In the genomic region with DNA sequence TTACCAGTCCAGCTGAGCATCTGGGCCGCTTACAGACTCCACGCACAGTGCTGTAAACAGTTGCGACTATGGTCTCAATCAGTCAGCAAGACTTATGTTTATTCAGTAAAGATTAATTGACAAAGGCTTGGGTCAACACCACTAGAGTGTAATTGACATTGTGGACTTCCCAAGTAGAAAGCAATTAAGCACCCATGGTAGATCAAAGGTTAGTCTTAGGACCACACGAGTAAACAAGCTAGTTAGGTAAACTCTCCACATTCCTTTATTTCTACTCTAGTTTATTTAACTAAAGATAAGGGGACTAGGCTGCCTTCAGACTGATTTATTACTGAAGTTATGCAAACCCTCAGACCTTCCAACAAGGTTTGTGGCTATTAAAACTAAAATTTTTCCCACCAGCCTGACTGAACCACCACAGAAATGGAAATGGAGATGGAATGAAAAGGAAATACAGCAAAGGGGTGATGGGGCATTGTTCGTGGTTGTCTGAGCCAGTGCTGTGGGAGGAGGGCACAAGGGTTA, we compare ENCODE assay signal across 14 cellular contexts. TPM values are rescaled to one million over a fixed set of nuclear protein-coding genes. Genes with fewer than 3 reads are reported as not detected.
DNase-seq lines count a peak whose midpoint lies in the region; ATAC-seq and TF ChIP-seq lines count a peak whose summit lies in the region.
"Had no signal": no experiment of that assay in that cellular context is flagged by ENCODE, and none has a peak within 500 bp of the region (broad histone marks: within the 10 kb centered on the region; RNA-seq: fewer than 3 reads in every experiment).

No MANE protein-coding gene starts in this region.

- no peaks in the 10 kb centered on the region for H3K27me3 ChIP-seq in Caco-2 (replicated peaks; ENCODE audit: control insufficient read depth, insufficient read depth, low read length)
- H3K27me3 ChIP-seq: upper lobe of left lung had no signal

- no peak for ATAC-seq in GM18873 (IDR thresholded peaks at IDR 0.05; ENCODE audit: low FRiP score, unreplicated experiment)

- no peaks in the 10 kb centered on the region for H3K9me3 ChIP-seq in Caco-2
- H3K9me3 ChIP-seq: upper lobe of left lung had no signal

- H3K27me3 Mint-ChIP-seq in Caco-2 (ENCODE audit: insufficient read depth, unreplicated experiment) (no peaks in the 10 kb centered on the region), mesothelial cell of epicardium (ENCODE audit: low read depth) (no peaks in the 10 kb centered on the region)
- H3K27me3 Mint-ChIP-seq in activated CD4-positive, alpha-beta memory T cell treated with anti-CD3 and anti-CD28 coated beads for 36 hours = no peaks in the 10 kb centered on the region
- H3K27me3 Mint-ChIP-seq: activated CD4-positive, alpha-beta T cell treated with anti-CD3 and anti-CD28 coated beads, Interleukin-2, amount 10 ng/mL, durations not matched to agents 7 days and 5 days had no signal

- DNase-seq in Caco-2 (peak; percentile 52 to 72), M059J (ENCODE audit: low read depth) (peak; percentile 68), fibroblast of pulmonary artery (ENCODE audit: low read depth) (peak; percentile 9), mesothelial cell of epicardium (ENCODE audit: low spot score in 2 of 2, unreplicated experiment in 2 of 2) (no peak), NCI-H82 treated with DMSO at 0.1 percent for 48 hours (lab: John Stamatoyannopoulos, UW; ENCODE audit: unreplicated experiment) (no peak), mesenteric fat pad (ENCODE audit: low spot score) (no peak)
- DNase-seq in activated CD4-positive, alpha-beta memory T cell treated with anti-CD3 and anti-CD28 coated beads for 36 hours = no peak
- DNase-seq: activated CD4-positive, alpha-beta T cell treated with anti-CD3 and anti-CD28 coated beads, Interleukin-2, amount 10 ng/mL, durations not matched to agents 7 days and 5 days; Calu3; hippocampal formation; NCI-H1436; stimulated activated naive CD4-positive, alpha-beta T cell treated with Interleukin-2 at 50 U/mL for 16 hours; upper lobe of left lung had no signal

- H3K4me1 ChIP-seq in Caco-2 = peaks cover 65% of the 10 kb centered on the region

- intact Hi-C loops in Caco-2 (cut with micrococcal nuclease; ENCODE audit: unreplicated experiment) = loop anchor here (1.0 to 2.0 kb wide), 4 partner anchors 11 to 466 kb away; no protein-coding TSS in a partner anchor
- intact Hi-C loops in activated CD4-positive, alpha-beta memory T cell treated with anti-CD3 and anti-CD28 coated beads for 36 hours (cut with micrococcal nuclease) = no loop called here

- no peaks in the 10 kb centered on the region for H3K9me3 Mint-ChIP-seq in Caco-2 (ENCODE audit: unreplicated experiment)
- no peaks in the 10 kb centered on the region for H3K9me3 Mint-ChIP-seq in mesothelial cell of epicardium
- H3K9me3 Mint-ChIP-seq in activated CD4-positive, alpha-beta memory T cell treated with anti-CD3 and anti-CD28 coated beads for 36 hours = no peaks in the 10 kb centered on the region
- H3K9me3 Mint-ChIP-seq: activated CD4-positive, alpha-beta T cell treated with anti-CD3 and anti-CD28 coated beads, Interleukin-2, amount 10 ng/mL, durations not matched to agents 7 days and 5 days had no signal

- H3K36me3 Mint-ChIP-seq in Caco-2 (ENCODE audit: insufficient read depth, unreplicated experiment) = peaks cover 6% of the 10 kb centered on the region
- no peaks in the 10 kb centered on the region for H3K36me3 Mint-ChIP-seq in mesothelial cell of epicardium
- peaks cover 3% of the 10 kb centered on the region for H3K36me3 Mint-ChIP-seq in activated CD4-positive, alpha-beta memory T cell treated with anti-CD3 and anti-CD28 coated beads for 36 hours

- H3K4me1 Mint-ChIP-seq in Caco-2 (ENCODE audit: low read depth, unreplicated experiment) (peaks cover 41% of the 10 kb centered on the region), mesothelial cell of epicardium (peaks cover 41% of the 10 kb centered on the region)
- no peaks in the 10 kb centered on the region for H3K4me1 Mint-ChIP-seq in activated CD4-positive, alpha-beta memory T cell treated with anti-CD3 and anti-CD28 coated beads for 36 hours (ENCODE audit: low read depth)

- H3K4me3 ChIP-seq in Caco-2 (ENCODE audit: low read depth, low read length) = no peak overlapping the region
- no peak overlapping the region for H3K4me3 ChIP-seq in fibroblast of pulmonary artery (replicated peaks; ENCODE audit: low read depth, low read length)
- H3K4me3 ChIP-seq: upper lobe of left lung had no signal

- no peaks in the 10 kb centered on the region for H3K36me3 ChIP-seq in Caco-2 (ENCODE audit: control insufficient read depth, insufficient read depth, low read length)
- H3K36me3 ChIP-seq: upper lobe of left lung had no signal

- peak overlapping the region; percentile 68 for H3K4me3 Mint-ChIP-seq in Caco-2 (ENCODE audit: unreplicated experiment)
- H3K4me3 Mint-ChIP-seq in mesothelial cell of epicardium = no peak overlapping the region
- H3K4me3 Mint-ChIP-seq in activated CD4-positive, alpha-beta memory T cell treated with anti-CD3 and anti-CD28 coated beads for 36 hours = no peak overlapping the region
- H3K4me3 Mint-ChIP-seq: activated CD4-positive, alpha-beta T cell treated with anti-CD3 and anti-CD28 coated beads, Interleukin-2, amount 10 ng/mL, durations not matched to agents 7 days and 5 days had no signal

- POLR2A ChIA-PET in Caco-2 (lab: Charles Lee) = no interaction called here
- POLR2A ChIA-PET in activated CD4-positive, alpha-beta memory T cell treated with anti-CD3 and anti-CD28 coated beads for 36 hours (lab: Charles Lee) = no interaction called here

- BruUV-seq in Caco-2 (replicated peaks; lab: Mats Ljungman, UMichigan) = no TSS peak

- H3K27ac Mint-ChIP-seq in Caco-2 (ENCODE audit: unreplicated experiment) = peak overlapping the region; percentile 72
- peak overlapping the region; percentile 45 for H3K27ac Mint-ChIP-seq in mesothelial cell of epicardium
- H3K27ac Mint-ChIP-seq in activated CD4-positive, alpha-beta memory T cell treated with anti-CD3 and anti-CD28 coated beads for 36 hours = no peak overlapping the region
- H3K27ac Mint-ChIP-seq: activated CD4-positive, alpha-beta T cell treated with anti-CD3 and anti-CD28 coated beads, Interleukin-2, amount 10 ng/mL, durations not matched to agents 7 days and 5 days had no signal

- no peak for TF ChIP-seq CTCF in Caco-2 (IDR thresholded peaks at IDR 0.05; ENCODE audit: insufficient read depth in 1 of 2, low read depth in 1 of 2, low read length in 1 of 2, severe bottlenecking in 1 of 2, unreplicated experiment in 1 of 2)
- no peak for TF ChIP-seq CTCF in fibroblast of pulmonary artery (IDR thresholded peaks at IDR 0.05; ENCODE audit: low read length, missing control alignments)
- no peak for TF ChIP-seq CTCF in mesothelial cell of epicardium (IDR thresholded peaks at IDR 0.05; ENCODE audit: unreplicated experiment)

- CTCF ChIA-PET in Caco-2 (lab: Charles Lee) = interaction anchor here (2.0 kb wide), 1 partner anchor 27 kb away, joined by 5 read pairs; no protein-coding TSS in a partner anchor
- CTCF ChIA-PET in activated CD4-positive, alpha-beta memory T cell treated with anti-CD3 and anti-CD28 coated beads for 36 hours (lab: Charles Lee) = interaction anchor here (0.9 kb wide), 1 partner anchor 13 kb away, joined by 3 read pairs; no protein-coding TSS in a partner anchor

RNA-seq across cellular contexts. Expression of a gene that starts 44.2 kb away (rescaled TPM):
- total RNA-seq in Caco-2 (2022) = 11.0 and 11.6 TPM in 2 replicates
- total RNA-seq in M059J (2014; rRNA removed; shearing (Covaris generic)) = 4.4 and 8.9 TPM in 2 replicates
- 19.2 to 21.1 TPM (median 20.9 TPM) in 3 replicates for total RNA-seq in mesothelial cell of epicardium
- total RNA-seq in mesenteric fat pad = 8.4 TPM
- total RNA-seq in activated CD4-positive, alpha-beta memory T cell treated with anti-CD3 and anti-CD28 coated beads for 36 hours = 1 to 10 TPM; 5.4 to 6.5 TPM

Comparison
In these comparisons a context has a peak if more than half of its experiments do, and no peak if none do; other contexts are left out.
1. DNase-seq: peak in Caco-2 (2 of 2), M059J (single experiment) and fibroblast of pulmonary artery (single experiment); none in mesothelial cell of epicardium (0 of 2), NCI-H82 treated with DMSO at 0.1 percent for 48 hours (single experiment), mesenteric fat pad (single experiment) and activated CD4-positive, alpha-beta memory T cell treated with anti-CD3 and anti-CD28 coated beads for 36 hours (single experiment).